8 cellular contexts compared by ENCODE assay signal in the genomic region with DNA sequence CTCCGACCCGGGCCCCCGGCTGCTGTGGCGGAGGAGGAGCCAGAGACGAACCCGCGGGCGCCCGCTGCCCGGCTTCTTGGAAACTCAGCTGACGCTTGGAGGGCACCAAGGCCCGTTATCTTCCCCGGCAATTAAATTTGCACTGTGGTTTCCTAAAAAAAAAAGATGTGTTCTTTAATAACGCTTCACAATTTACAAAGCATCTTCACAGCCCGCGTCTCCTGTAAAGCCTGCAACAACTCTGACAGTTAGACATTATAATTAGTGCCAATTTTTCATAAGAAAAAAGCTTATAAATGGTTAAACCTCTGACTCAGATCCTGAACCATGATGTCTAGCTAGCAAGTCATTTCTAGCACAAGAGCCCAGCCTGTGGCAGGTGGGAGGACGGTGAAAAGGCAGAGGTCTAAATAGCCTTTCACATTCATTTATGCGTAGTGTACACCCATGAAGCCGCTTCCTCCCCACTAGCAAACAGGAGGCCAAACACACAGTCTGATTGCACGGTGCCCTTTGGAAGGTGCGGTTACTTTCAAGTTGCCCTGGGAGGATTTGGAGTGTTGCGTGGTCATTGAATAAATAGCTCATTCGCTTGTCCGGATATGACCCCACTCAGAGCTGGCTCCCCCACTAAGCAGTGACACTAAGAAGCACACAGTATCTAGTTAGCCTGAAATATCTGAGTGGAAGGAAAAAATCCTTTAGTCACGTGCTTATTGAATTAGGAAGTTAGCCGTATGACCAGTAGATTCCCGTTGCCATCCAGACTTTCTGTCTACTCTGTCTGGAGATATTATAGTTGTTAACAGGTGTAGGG. TPM values are rescaled to one million over a fixed set of nuclear protein-coding genes. Genes with fewer than 3 reads are reported as not detected.
DNase-seq lines count a peak whose midpoint lies in the region; ATAC-seq, FAIRE-seq and TF ChIP-seq lines count a peak whose summit lies in the region.

No MANE protein-coding gene starts in this region.

- no peak for TF ChIP-seq POLR2A in ovary (IDR thresholded peaks at IDR 0.05)

- peak overlapping the region; percentile 86 to 97 (median 90) for H3K4me2 ChIP-seq in BLaER1 treated with 17β-estradiol and CSF1 and Interleukin-3, amounts not matched to agents 10 nM and 100 nM

- 4 to 17% (median 11%) methylated on average over 20 to 27 of the region's 27 CpGs for WGBS in ovary, 3 donors

- H3K27ac ChIP-seq in BLaER1 treated with 17β-estradiol and CSF1 and Interleukin-3, amounts not matched to agents 10 nM and 100 nM: peak overlapping the region; percentile 90 to 98 (median 96)
- H3K27ac ChIP-seq in ovary: peak overlapping the region; percentile 94 to 98

- no peak for TF ChIP-seq EP300 in ovary (IDR thresholded peaks at IDR 0.05)

- intact Hi-C loops in ovary (cut with DNase I): no loop called here

- H3K4me1 ChIP-seq in BLaER1 treated with 17β-estradiol and CSF1 and Interleukin-3, amounts not matched to agents 10 nM and 100 nM: peaks cover 21 to 49% (median 26%) of the 10 kb centered on the region in 10 experiments
- peaks cover 6% of the 10 kb centered on the region for H3K4me1 ChIP-seq in ovary (ENCODE audit: insufficient read depth)

- ATAC-seq in HG03432 (IDR thresholded peaks at IDR 0.05; ENCODE audit: unreplicated experiment): peak; percentile 40

- no peaks in the 10 kb centered on the region for H3K9me3 ChIP-seq in BLaER1 treated with 17β-estradiol and CSF1 and Interleukin-3, amounts not matched to agents 10 nM and 100 nM (replicated peaks in 1 of 11)
- H3K9me3 ChIP-seq in ovary: no peaks in the 10 kb centered on the region

- no peaks in the 10 kb centered on the region for H3K27me3 ChIP-seq in BLaER1 treated with 17β-estradiol and CSF1 and Interleukin-3, amounts not matched to agents 10 nM and 100 nM
- no peaks in the 10 kb centered on the region for H3K27me3 ChIP-seq in ovary

- H3K4me3 ChIP-seq in BLaER1 treated with 17β-estradiol and CSF1 and Interleukin-3, amounts not matched to agents 10 nM and 100 nM: peak overlapping the region; percentile 81 to 93 (median 84)
- peak overlapping the region; percentile 63 for H3K4me3 ChIP-seq in ovary

- no peak for TF ChIP-seq CTCF in ovary (IDR thresholded peaks at IDR 0.05)

- no peaks in the 10 kb centered on the region; a peak in 2 of 22 replicates for H4K20me1 ChIP-seq in BLaER1 treated with 17β-estradiol and CSF1 and Interleukin-3, amounts not matched to agents 10 nM and 100 nM

- no peaks in the 10 kb centered on the region for H3K36me3 ChIP-seq in BLaER1 treated with 17β-estradiol and CSF1 and Interleukin-3, amounts not matched to agents 10 nM and 100 nM
- no peaks in the 10 kb centered on the region for H3K36me3 ChIP-seq in ovary

- DNase-seq in GM19239 (ENCODE audit: insufficient read length, low spot score) (peak; percentile 39), RCC 7860 (ENCODE audit: low spot score) (peak; percentile 75), germinal center (ENCODE audit: low spot score) (peak; percentile 46), ovary (peak in 4 of 5 donors; percentile 26 to 64 (median 41)), urothelium cell line (ENCODE audit: low spot score) (peak; percentile 61)
- DNase-seq in activated effector memory CD4-positive, alpha-beta T cell treated with Interleukin-2 at 50 U/mL for 16 hours: peak; percentile 13

- FAIRE-seq in GM19239 (lab: Jason Lieb, UNC) (peak; percentile 91), RCC 7860 (lab: Jason Lieb, UNC) (no peak), urothelium cell line (lab: Jason Lieb, UNC) (no peak)

- H3K9ac ChIP-seq in BLaER1 treated with 17β-estradiol and CSF1 and Interleukin-3, amounts not matched to agents 10 nM and 100 nM: peak overlapping the region; percentile 94 to 97 (median 96)

RNA-seq across cellular contexts. Expression of a gene that starts 0.5 kb away (rescaled TPM):
- 10 to 100 TPM in 1 of 7 donors, 1 to 10 TPM in 6; 5.8 to 10.6 (median 7.6) TPM for total RNA-seq in ovary
- polyA plus RNA-seq in ovary: 1 to 10 TPM; 3.1 to 8.7 TPM

Comparison
In these comparisons a context has a peak if more than half of its experiments do, and no peak if none do; other contexts are left out.
1. Peak in every context shown above with its lines: DNase-seq, ATAC-seq, H3K4me3 ChIP-seq and H3K27ac ChIP-seq.
2. DNase-seq: peak in every context shown above with its lines; median percentile 75 in RCC 7860; 61 in urothelium cell line; 46 in germinal center; 41 in ovary; 39 in GM19239; 13 in activated effector memory CD4-positive, alpha-beta T cell treated with Interleukin-2 at 50 U/mL for 16 hours.